1 cellular context compared by ENCODE assay signal in genomic region chrX:119690921-119691716, GRCh38.
TF ChIP-seq lines count a peak whose summit lies in the region.

No MANE protein-coding gene starts in this region.

TF ChIP-seq in GM12878, 131 proteins besides CTCF, POLR2A, EP300 and RAD21 (continued from another document):
- no peak for TF ChIP-seq USF1 (IDR thresholded peaks at IDR 0.05; ENCODE audit: borderline replicate concordance, extremely low read length, insufficient read depth, low read depth, low read length)
- TF ChIP-seq CREM (IDR thresholded peaks at IDR 0.05; ENCODE audit: low read depth), result peak; percentile 44; the same call in 1 of the 2 replicates
- TF ChIP-seq BACH1 (IDR thresholded peaks at IDR 0.05; ENCODE audit: borderline replicate concordance), result peak; percentile 36; the same call in 1 of the 2 replicates
- peak; percentile 81; the same call in 1 of the 2 replicates for TF ChIP-seq CHD2 (IDR thresholded peaks at IDR 0.05; ENCODE audit: borderline replicate concordance, low read depth, low read length)
- TF ChIP-seq SMC3 (IDR thresholded peaks at IDR 0.05; ENCODE audit: borderline replicate concordance, low read length), result 0 out of 2 replicates have a peak, but pooled peaks have one; percentile 18
- TF ChIP-seq ESRRA (IDR thresholded peaks at IDR 0.05; ENCODE audit: low read length), result no peak
- TF ChIP-seq JUNB (IDR thresholded peaks at IDR 0.05), result no peak
- TF ChIP-seq SPI1 (IDR thresholded peaks at IDR 0.05; ENCODE audit: borderline replicate concordance, insufficient read depth, low read depth, low read length), result no peak
- TF ChIP-seq GATAD2B (conservative IDR thresholded peaks at IDR 0.05; ENCODE audit: low read depth), result no peak
- TF ChIP-seq E2F8 (IDR thresholded peaks at IDR 0.05; ENCODE audit: low read depth, partially characterized antibody), result no peak
- no peak for TF ChIP-seq RELA (IDR thresholded peaks at IDR 0.05; ENCODE audit: borderline replicate concordance, partially characterized antibody)
- peak; percentile 59; the same call in 1 of the 2 replicates for TF ChIP-seq ZNF687 (IDR thresholded peaks at IDR 0.05)
- TF ChIP-seq ZNF217 (IDR thresholded peaks at IDR 0.05), result no peak
- TF ChIP-seq ZNF274 (IDR thresholded peaks at IDR 0.05; ENCODE audit: insufficient read depth, insufficient read length), result no peak
- TF ChIP-seq, protein P1, sequence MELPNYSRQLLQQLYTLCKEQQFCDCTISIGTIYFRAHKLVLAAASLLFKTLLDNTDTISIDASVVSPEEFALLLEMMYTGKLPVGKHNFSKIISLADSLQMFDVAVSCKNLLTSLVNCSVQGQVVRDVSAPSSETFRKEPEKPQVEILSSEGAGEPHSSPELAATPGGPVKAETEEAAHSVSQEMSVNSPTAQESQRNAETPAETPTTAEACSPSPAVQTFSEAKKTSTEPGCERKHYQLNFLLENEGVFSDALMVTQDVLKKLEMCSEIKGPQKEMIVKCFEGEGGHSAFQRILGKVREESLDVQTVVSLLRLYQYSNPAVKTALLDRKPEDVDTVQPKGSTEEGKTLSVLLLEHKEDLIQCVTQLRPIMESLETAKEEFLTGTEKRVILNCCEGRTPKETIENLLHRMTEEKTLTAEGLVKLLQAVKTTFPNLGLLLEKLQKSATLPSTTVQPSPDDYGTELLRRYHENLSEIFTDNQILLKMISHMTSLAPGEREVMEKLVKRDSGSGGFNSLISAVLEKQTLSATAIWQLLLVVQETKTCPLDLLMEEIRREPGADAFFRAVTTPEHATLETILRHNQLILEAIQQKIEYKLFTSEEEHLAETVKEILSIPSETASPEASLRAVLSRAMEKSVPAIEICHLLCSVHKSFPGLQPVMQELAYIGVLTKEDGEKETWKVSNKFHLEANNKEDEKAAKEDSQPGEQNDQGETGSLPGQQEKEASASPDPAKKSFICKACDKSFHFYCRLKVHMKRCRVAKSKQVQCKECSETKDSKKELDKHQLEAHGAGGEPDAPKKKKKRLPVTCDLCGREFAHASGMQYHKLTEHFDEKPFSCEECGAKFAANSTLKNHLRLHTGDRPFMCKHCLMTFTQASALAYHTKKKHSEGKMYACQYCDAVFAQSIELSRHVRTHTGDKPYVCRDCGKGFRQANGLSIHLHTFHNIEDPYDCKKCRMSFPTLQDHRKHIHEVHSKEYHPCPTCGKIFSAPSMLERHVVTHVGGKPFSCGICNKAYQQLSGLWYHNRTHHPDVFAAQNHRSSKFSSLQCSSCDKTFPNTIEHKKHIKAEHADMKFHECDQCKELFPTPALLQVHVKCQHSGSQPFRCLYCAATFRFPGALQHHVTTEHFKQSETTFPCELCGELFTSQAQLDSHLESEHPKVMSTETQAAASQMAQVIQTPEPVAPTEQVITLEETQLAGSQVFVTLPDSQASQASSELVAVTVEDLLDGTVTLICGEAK (IDR thresholded peaks at IDR 0.05; ENCODE audit: borderline replicate concordance), result no peak
- TF ChIP-seq ETV6 (conservative IDR thresholded peaks at IDR 0.05 in 1 of 2, IDR thresholded peaks at IDR 0.05 in 1 of 2; ENCODE audit: borderline replicate concordance in 1 of 2, low read depth in 1 of 2), result no peak
- TF ChIP-seq MAX (IDR thresholded peaks at IDR 0.05; ENCODE audit: low read depth, low read length), result no peak
- TF ChIP-seq CREB1 (IDR thresholded peaks at IDR 0.05; ENCODE audit: low read depth), result peak; percentile 71
- TF ChIP-seq SMARCA5 (IDR thresholded peaks at IDR 0.05), result no peak
- no peak for TF ChIP-seq YBX1 (IDR thresholded peaks at IDR 0.05)
- peak; percentile 54; the same call in 1 of the 2 replicates for TF ChIP-seq POLR2AphosphoS5 (IDR thresholded peaks at IDR 0.05; ENCODE audit: low read length)
- TF ChIP-seq IKZF1 (conservative IDR thresholded peaks at IDR 0.05), result peak; percentile 44; the same call in 1 of the 2 replicates
- no peak for TF ChIP-seq HDAC6 (IDR thresholded peaks at IDR 0.05; ENCODE audit: unreplicated experiment)
- TF ChIP-seq TARDBP (IDR thresholded peaks at IDR 0.05; ENCODE audit: borderline replicate concordance), result no peak
- TF ChIP-seq SIN3A (IDR thresholded peaks at IDR 0.05; ENCODE audit: low read depth, low read length), result no peak
- TF ChIP-seq ATF7 (IDR thresholded peaks at IDR 0.05; ENCODE audit: low read depth), result peak; percentile 95
